14 cellular contexts compared by ENCODE assay signal in genomic region chr5:92308679-92309078, GRCh38.
DNase-seq lines count a peak whose midpoint lies in the region; ATAC-seq and TF ChIP-seq lines count a peak whose summit lies in the region.
"Had no signal": no experiment of that assay in that cellular context is flagged by ENCODE, and none has a peak within 500 bp of the region (broad histone marks: within the 10 kb centered on the region; RNA-seq: fewer than 3 reads in every experiment).

No MANE protein-coding gene starts in this region.

- H3K9ac ChIP-seq in SK-N-MC (ENCODE audit: insufficient read length) = no peak overlapping the region

- H3K4me3 ChIP-seq in HEK293 (ENCODE audit: low read depth, low read length) (no peak overlapping the region), SK-N-MC (peak overlapping the region; percentile 33; the same call in 1 of the 2 replicates), neuron (ENCODE audit: low read length) (no peak overlapping the region)

- no peak for ATAC-seq in GM19452 (IDR thresholded peaks at IDR 0.05; ENCODE audit: unreplicated experiment)
- no peak for ATAC-seq in HG02973 (IDR thresholded peaks at IDR 0.05; ENCODE audit: unreplicated experiment)

- H3K36me3 ChIP-seq in HEK293 (ENCODE audit: control insufficient read depth in 2 of 2, insufficient read depth in 1 of 2, low read length in 2 of 2) (no peaks in the 10 kb centered on the region), SK-N-MC (ENCODE audit: insufficient read depth, low read length) (no peaks in the 10 kb centered on the region), neuron (ENCODE audit: insufficient read depth, low read length) (no peaks in the 10 kb centered on the region)

- no peak overlapping the region for H3K4me3 Mint-ChIP-seq in activated naive CD4-positive, alpha-beta T cell treated with anti-CD3 and anti-CD28 coated beads for 36 hours
- H3K4me3 Mint-ChIP-seq: B cell; CD4-positive, alpha-beta T cell; H9; HFFc6 had no signal

- POLR2A ChIA-PET in HEK293 (lab: Yijun Ruan, JAX) = no interaction called here

- H3K27ac Mint-ChIP-seq in activated naive CD4-positive, alpha-beta T cell treated with anti-CD3 and anti-CD28 coated beads for 36 hours = no peak overlapping the region
- H3K27ac Mint-ChIP-seq: B cell; CD4-positive, alpha-beta T cell; H9; HFFc6 had no signal

- no peaks in the 10 kb centered on the region for H3K4me1 Mint-ChIP-seq in activated naive CD4-positive, alpha-beta T cell treated with anti-CD3 and anti-CD28 coated beads for 36 hours (ENCODE audit: low read depth)
- H3K4me1 Mint-ChIP-seq: B cell, H9 had no signal

- CTCF ChIA-PET in HEK293 (lab: Yijun Ruan, JAX) = interaction anchor here (0.6 to 0.9 kb wide), 3 partner anchors 109 to 677 kb away, joined by 3 to 4 read pairs (median 3); no protein-coding TSS in a partner anchor
- CTCF ChIA-PET in activated naive CD4-positive, alpha-beta T cell treated with anti-CD3 and anti-CD28 coated beads for 36 hours (lab: Charles Lee) = no interaction called here

- H3K27me3 ChIP-seq in neuron (ENCODE audit: insufficient read depth, low read length) = no peaks in the 10 kb centered on the region

- H2AFZ ChIP-seq in neuron (ENCODE audit: low read depth, low read length) = peak overlapping the region; percentile 14

- no peaks in the 10 kb centered on the region for H3K9me3 Mint-ChIP-seq in activated naive CD4-positive, alpha-beta T cell treated with anti-CD3 and anti-CD28 coated beads for 36 hours
- H3K9me3 Mint-ChIP-seq: H9, HFFc6 had no signal

- DNase-seq in SK-N-MC (ENCODE audit: low read depth, low spot score) = no peak
- DNase-seq in activated naive CD4-positive, alpha-beta T cell treated with anti-CD3 and anti-CD28 coated beads for 36 hours = no peak
- DNase-seq: Calu3; CD4-positive, alpha-beta T cell; DMS 273 treated with DMSO at 0.1 percent for 48 hours; GOT3; H9 had no signal

- peak overlapping the region; percentile 54 for H3K27ac ChIP-seq in 22Rv1
- H3K27ac ChIP-seq in HEK293 (ENCODE audit: extremely low read depth, low read depth, low read length) = no peak overlapping the region
- H3K27ac ChIP-seq in SK-N-MC = peak overlapping the region; percentile 67; the same call in 1 of the 2 replicates

- TF ChIP-seq CTCF in 22Rv1 (IDR thresholded peaks at IDR 0.05) (no peak), HEK293 (tag by site-specific recombination; IDR thresholded peaks at IDR 0.05) (no peak)

- H3K27me3 Mint-ChIP-seq in activated naive CD4-positive, alpha-beta T cell treated with anti-CD3 and anti-CD28 coated beads for 36 hours (ENCODE audit: low read depth) = no peaks in the 10 kb centered on the region
- H3K27me3 Mint-ChIP-seq: B cell; CD4-positive, alpha-beta T cell had no signal

- no peaks in the 10 kb centered on the region; the same call in 1 of the 2 replicates for H3K4me1 ChIP-seq in HEK293 (ENCODE audit: control insufficient read depth, insufficient read depth, low read length)
- peaks cover 30% of the 10 kb centered on the region for H3K4me1 ChIP-seq in neuron (ENCODE audit: insufficient read depth, low read length)

- H3K9me3 ChIP-seq in HEK293 (ENCODE audit: control insufficient read depth, insufficient read depth, low read depth, low read length) (no peaks in the 10 kb centered on the region), SK-N-MC (ENCODE audit: low read depth, low read length) (no peaks in the 10 kb centered on the region), neuron (ENCODE audit: low read length) (no peaks in the 10 kb centered on the region)

- no peaks in the 10 kb centered on the region for H3K36me3 Mint-ChIP-seq in activated naive CD4-positive, alpha-beta T cell treated with anti-CD3 and anti-CD28 coated beads for 36 hours (ENCODE audit: low read depth)

- intact Hi-C loops in activated naive CD4-positive, alpha-beta T cell treated with anti-CD3 and anti-CD28 coated beads for 36 hours (cut with micrococcal nuclease) = loop anchor here (5.0 kb wide), 1 partner anchor 1494 kb away; no protein-coding TSS in a partner anchor

TF ChIP-seq in HEK293, 187 proteins besides CTCF, POLR2A, EP300 and RAD21:
- TF ChIP-seq ZNF211 (tag by site-specific recombination; IDR thresholded peaks at IDR 0.05; ENCODE audit: low read depth) = no peak
- 0 out of 2 replicates have a peak, but pooled peaks have one; percentile 11 for TF ChIP-seq ZBTB17 (tag by site-specific recombination; IDR thresholded peaks at IDR 0.05)
TF ChIP-seq in HEK293: peak in this region for 1.
